Comparison of ENCODE assay signal across 8 cellular contexts in the genomic region with DNA sequence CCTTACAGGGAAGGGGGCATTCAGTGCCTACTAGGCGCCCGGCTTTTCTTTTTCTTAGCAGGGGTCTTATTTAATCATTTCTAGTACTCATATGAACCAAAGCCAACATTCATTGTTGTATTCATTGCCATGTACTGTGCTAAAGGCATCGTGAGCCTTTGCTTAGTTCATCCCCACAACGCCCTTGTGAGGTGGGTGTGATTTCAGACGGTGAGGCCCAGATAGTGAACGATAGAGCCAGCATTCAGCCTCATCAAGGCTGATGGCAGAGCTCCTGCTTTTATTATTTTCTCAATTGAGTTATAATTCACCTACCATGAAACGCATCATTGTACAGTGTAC. TPM values are rescaled to one million over a fixed set of nuclear protein-coding genes. Genes with fewer than 3 reads are reported as not detected.
DNase-seq lines count a peak whose midpoint lies in the region; ATAC-seq and TF ChIP-seq lines count a peak whose summit lies in the region.

No MANE protein-coding gene starts in this region.

- TF ChIP-seq POLR2A in upper lobe of left lung (IDR thresholded peaks at IDR 0.05): no peak

- WGBS in upper lobe of left lung, 2 donors: 57 to 63% methylated on average over 7 of the region's 7 CpGs

- peak in 1 of 2 donors; percentile 20 for ATAC-seq in upper lobe of left lung (ENCODE audit: low FRiP score in 2 of 2)
- ATAC-seq in GM21576 (IDR thresholded peaks at IDR 0.05; ENCODE audit: unreplicated experiment): no peak

- DNase-seq in activated naive CD4-positive, alpha-beta T cell treated with anti-CD3 and anti-CD28 coated beads for 36 hours: no peak
- no peak for DNase-seq in activated naive CD4-positive, alpha-beta T cell (lab: John Stamatoyannopoulos, UW)
- DNase-seq in activated CD4-positive, alpha-beta memory T cell treated with anti-CD3 and anti-CD28 coated beads, Interleukin-2, amount 10 ng/mL, durations not matched to agents 7 days and 5 days: no peak
- DNase-seq in upper lobe of left lung (no peak), RKO (ENCODE audit: low spot score) (no peak), GM20000 (ENCODE audit: low spot score) (no peak)

- H3K9ac ChIP-seq in iPS-18a (ENCODE audit: low read length): no peak overlapping the region

- CTCF ChIA-PET in activated naive CD4-positive, alpha-beta T cell treated with anti-CD3 and anti-CD28 coated beads for 36 hours (lab: Charles Lee): interaction anchor here (0.7 to 0.9 kb wide), 2 partner anchors 9 to 64 kb away, joined by 3 to 5 read pairs; no protein-coding TSS in a partner anchor
- CTCF ChIA-PET in activated CD4-positive, alpha-beta memory T cell treated with anti-CD3 and anti-CD28 coated beads, Interleukin-2, amount 10 ng/mL, durations not matched to agents 7 days and 5 days (lab: Charles Lee): interaction anchor here (0.8 to 2.0 kb wide), 6 partner anchors 9 to 148 kb away, joined by 3 to 13 read pairs (median 4); partner anchors contain the start of gene SUPV3L1

- peaks cover 62% of the 10 kb centered on the region for H3K4me1 Mint-ChIP-seq in activated naive CD4-positive, alpha-beta T cell treated with anti-CD3 and anti-CD28 coated beads for 36 hours (ENCODE audit: low read depth)
- H3K4me1 Mint-ChIP-seq in activated CD4-positive, alpha-beta memory T cell treated with anti-CD3 and anti-CD28 coated beads, Interleukin-2, amount 10 ng/mL, durations not matched to agents 7 days and 5 days: peaks cover 52% of the 10 kb centered on the region

- POLR2A ChIA-PET in activated CD4-positive, alpha-beta memory T cell treated with anti-CD3 and anti-CD28 coated beads, Interleukin-2, amount 10 ng/mL, durations not matched to agents 7 days and 5 days (lab: Charles Lee): interaction anchor here (0.9 to 2.8 kb wide), 5 partner anchors 10 to 372 kb away, joined by 3 to 28 read pairs (median 5); partner anchors contain the start of gene DDX21

- H3K4me3 ChIP-seq in iPS-18a (ENCODE audit: low read length) (no peak overlapping the region), upper lobe of left lung (peak overlapping the region in 2 of 4 donors; percentile 23 to 29)

- H3K27ac Mint-ChIP-seq in activated naive CD4-positive, alpha-beta T cell treated with anti-CD3 and anti-CD28 coated beads for 36 hours: peak overlapping the region; percentile 80
- H3K27ac Mint-ChIP-seq in activated CD4-positive, alpha-beta memory T cell treated with anti-CD3 and anti-CD28 coated beads, Interleukin-2, amount 10 ng/mL, durations not matched to agents 7 days and 5 days: no peak overlapping the region

- H3K36me3 ChIP-seq in iPS-18a (ENCODE audit: control insufficient read depth, low read depth, low read length) (no peaks in the 10 kb centered on the region), upper lobe of left lung (peaks cover 0 to 8% (median 0%) of the 10 kb centered on the region in 4 donors)

- no peaks in the 10 kb centered on the region for H3K27me3 ChIP-seq in iPS-18a (ENCODE audit: control insufficient read depth, insufficient read depth, low read length)
- H3K27me3 ChIP-seq in upper lobe of left lung: no peaks in the 10 kb centered on the region

- H3K9me3 ChIP-seq in iPS-18a (ENCODE audit: control insufficient read depth, low read depth, low read length) (no peaks in the 10 kb centered on the region), upper lobe of left lung (no peaks in the 10 kb centered on the region)

- TF ChIP-seq CTCF in upper lobe of left lung (IDR thresholded peaks at IDR 0.05) (no peak), GM20000 (IDR thresholded peaks at IDR 0.05; ENCODE audit: extremely low read depth, missing control alignments) (no peak)

- TF ChIP-seq EP300 in upper lobe of left lung (IDR thresholded peaks at IDR 0.05): no peak

- H3K4me3 Mint-ChIP-seq in activated naive CD4-positive, alpha-beta T cell treated with anti-CD3 and anti-CD28 coated beads for 36 hours: peak overlapping the region; percentile 72
- peak overlapping the region; percentile 42 for H3K4me3 Mint-ChIP-seq in activated CD4-positive, alpha-beta memory T cell treated with anti-CD3 and anti-CD28 coated beads, Interleukin-2, amount 10 ng/mL, durations not matched to agents 7 days and 5 days

- H3K4me1 ChIP-seq in iPS-18a (ENCODE audit: control insufficient read depth, low read depth, low read length) (peaks cover 53% of the 10 kb centered on the region), upper lobe of left lung (peaks cover 34 to 73% (median 56%) of the 10 kb centered on the region in 4 donors)

- H3K36me3 Mint-ChIP-seq in activated naive CD4-positive, alpha-beta T cell treated with anti-CD3 and anti-CD28 coated beads for 36 hours (ENCODE audit: low read depth): peaks cover 20% of the 10 kb centered on the region
- H3K36me3 Mint-ChIP-seq in activated CD4-positive, alpha-beta memory T cell treated with anti-CD3 and anti-CD28 coated beads, Interleukin-2, amount 10 ng/mL, durations not matched to agents 7 days and 5 days (ENCODE audit: low read depth): peaks cover 37% of the 10 kb centered on the region

- H3K27ac ChIP-seq in iPS-18a (ENCODE audit: low read length) (peak overlapping the region; percentile 50), upper lobe of left lung (peak overlapping the region; percentile 69 to 84 (median 76))

- H3K27me3 Mint-ChIP-seq in activated naive CD4-positive, alpha-beta T cell treated with anti-CD3 and anti-CD28 coated beads for 36 hours (ENCODE audit: low read depth): no peaks in the 10 kb centered on the region
- H3K27me3 Mint-ChIP-seq in activated CD4-positive, alpha-beta memory T cell treated with anti-CD3 and anti-CD28 coated beads, Interleukin-2, amount 10 ng/mL, durations not matched to agents 7 days and 5 days: no peaks in the 10 kb centered on the region

- intact Hi-C loops in activated naive CD4-positive, alpha-beta T cell treated with anti-CD3 and anti-CD28 coated beads for 36 hours (cut with micrococcal nuclease): loop anchor here (1.0 kb wide), 1 partner anchor 9 kb away; no protein-coding TSS in a partner anchor

- no peaks in the 10 kb centered on the region for H3K9me3 Mint-ChIP-seq in activated naive CD4-positive, alpha-beta T cell treated with anti-CD3 and anti-CD28 coated beads for 36 hours
- H3K9me3 Mint-ChIP-seq in activated CD4-positive, alpha-beta memory T cell treated with anti-CD3 and anti-CD28 coated beads, Interleukin-2, amount 10 ng/mL, durations not matched to agents 7 days and 5 days: no peaks in the 10 kb centered on the region

RNA-seq across cellular contexts. Expression of gene HK1, which starts 50.0 kb away (rescaled TPM):
- total RNA-seq in activated naive CD4-positive, alpha-beta T cell treated with anti-CD3 and anti-CD28 coated beads for 36 hours: 100 to 1,000 TPM; 172 to 179 TPM
- total RNA-seq in activated CD4-positive, alpha-beta memory T cell treated with anti-CD3 and anti-CD28 coated beads, Interleukin-2, amount 10 ng/mL, durations not matched to agents 7 days and 5 days: 100 to 1,000 TPM; 142 to 146 TPM
- total RNA-seq in upper lobe of left lung: 10 to 100 TPM; 60.8 to 98.5 (median 88.9) TPM
